19 cellular contexts compared by ENCODE assay signal in genomic region chr2:167675906-167676305, GRCh38.
DNase-seq lines count a peak whose midpoint lies in the region; ATAC-seq and TF ChIP-seq lines count a peak whose summit lies in the region.
"Had no signal": no experiment of that assay in that cellular context is flagged by ENCODE, and none has a peak within 500 bp of the region (broad histone marks: within the 10 kb centered on the region; RNA-seq: fewer than 3 reads in every experiment).

No MANE protein-coding gene starts in this region.

- no peaks in the 10 kb centered on the region for H3K36me3 ChIP-seq in GM23338 (ENCODE audit: insufficient read depth)
- H3K36me3 ChIP-seq in OCI-LY3 (replicated peaks; ENCODE audit: low read depth, low read length), result no peaks in the 10 kb centered on the region
- H3K36me3 ChIP-seq in neuronal stem cell (replicated peaks in 1 of 2; ENCODE audit: control insufficient read depth in 2 of 2, insufficient read depth in 2 of 2, low read length in 2 of 2), result no peaks in the 10 kb centered on the region
- H3K36me3 ChIP-seq: BLaER1 treated with 17β-estradiol and CSF1 and Interleukin-3, amounts not matched to agents 10 nM and 100 nM had no signal

- H4K91ac ChIP-seq in neuronal stem cell (ENCODE audit: low read depth, low read length, poor library complexity), result no peak overlapping the region

- no peak overlapping the region for H2BK120ac ChIP-seq in neuronal stem cell (ENCODE audit: low read depth, low read length)

- peaks cover 2% of the 10 kb centered on the region for H3K27me3 Mint-ChIP-seq in GM23338 (ENCODE audit: insufficient read depth, low read depth, poor library complexity)
- H3K27me3 Mint-ChIP-seq: B cell; CD4-positive, alpha-beta T cell had no signal

- no CpG with 5 or more reads among the region's 6 CpGs for WGBS in neuronal stem cell (ENCODE audit: extremely low coverage in 2 of 2, insufficient read length in 2 of 2, insufficient replicate concordance in 1 of 2), 2 donors

- no peaks in the 10 kb centered on the region for H3K36me3 Mint-ChIP-seq in GM23338 (ENCODE audit: low read depth)
- H3K36me3 Mint-ChIP-seq: CD8-positive, alpha-beta T cell had no signal

- no peak overlapping the region for H3K9ac ChIP-seq in OCI-LY3 (ENCODE audit: low read length)
- no peak overlapping the region for H3K9ac ChIP-seq in neuronal stem cell (ENCODE audit: low read depth, low read length, poor library complexity)
- H3K9ac ChIP-seq: BLaER1 treated with 17β-estradiol and CSF1 and Interleukin-3, amounts not matched to agents 10 nM and 100 nM had no signal

- no peak overlapping the region for H4K8ac ChIP-seq in neuronal stem cell (ENCODE audit: low read depth, low read length)

- DNase-seq in GM23338 (ENCODE audit: low spot score), result peak; percentile 20
- no peak for DNase-seq in neuronal stem cell (ENCODE audit: low spot score)
- no peak for DNase-seq in sciatic nerve (ENCODE audit: low spot score)
- DNase-seq in iPS-NIHi7 (ENCODE audit: extremely low spot score), result no peak
- no peak for DNase-seq in cerebellum (ENCODE audit: low spot score)
- DNase-seq: AML-193; Caco-2; Calu3; CD4-positive, alpha-beta T cell; CD8-positive, alpha-beta T cell; DMS79 treated with DMSO at 0.1 percent for 48 hours; GF-D8 had no signal

- peaks cover 15% of the 10 kb centered on the region for H3K4me1 Mint-ChIP-seq in GM23338
- H3K4me1 Mint-ChIP-seq: B cell had no signal

- ATAC-seq in GM23338 (peak; percentile 60), sciatic nerve (peak; percentile 38), HG02840 (IDR thresholded peaks at IDR 0.05; ENCODE audit: low FRiP score, unreplicated experiment) (no peak)
- ATAC-seq: A549; CD8-positive, alpha-beta T cell had no signal

- H3K27ac ChIP-seq in GM23338 (ENCODE audit: low read depth), result no peak overlapping the region
- no peak overlapping the region for H3K27ac ChIP-seq in OCI-LY3 (ENCODE audit: low read length)
- no peak overlapping the region for H3K27ac ChIP-seq in neuronal stem cell (replicated peaks; ENCODE audit: low read length)
- H3K27ac ChIP-seq: 22Rv1; A549; BLaER1 treated with 17β-estradiol and CSF1 and Interleukin-3, amounts not matched to agents 10 nM and 100 nM; C4-2B had no signal

- no peaks in the 10 kb centered on the region for H3K9me2 ChIP-seq in GM23338 (ENCODE audit: insufficient read depth)

- H2BK12ac ChIP-seq in neuronal stem cell (ENCODE audit: low read length), result no peak overlapping the region

- H3K4me3 ChIP-seq in GM23338 (no peak overlapping the region), OCI-LY3 (ENCODE audit: low read length) (no peak overlapping the region), neuronal stem cell (ENCODE audit: low read length in 2 of 2) (no peak overlapping the region)
- H3K4me3 ChIP-seq: A549; BLaER1 treated with 17β-estradiol and CSF1 and Interleukin-3, amounts not matched to agents 10 nM and 100 nM had no signal

- H3K18ac ChIP-seq in neuronal stem cell (ENCODE audit: low read length), result peak overlapping the region; percentile 49

- H3K4me1 ChIP-seq in GM23338 (ENCODE audit: insufficient read depth) (peaks cover 11% of the 10 kb centered on the region), OCI-LY3 (ENCODE audit: low read length) (no peaks in the 10 kb centered on the region), neuronal stem cell (ENCODE audit: control insufficient read depth in 2 of 2, insufficient read depth in 1 of 2, low read depth in 1 of 2, low read length in 2 of 2) (peaks cover 0 to 10% of the 10 kb centered on the region in 2 donors)
- H3K4me1 ChIP-seq: A549; BLaER1 treated with 17β-estradiol and CSF1 and Interleukin-3, amounts not matched to agents 10 nM and 100 nM; Caco-2 had no signal

- H3F3A ChIP-seq in GM23338 (replicated peaks; ENCODE audit: low read depth), result no peaks in the 10 kb centered on the region

- no peak overlapping the region for H3K27ac Mint-ChIP-seq in GM23338
- H3K27ac Mint-ChIP-seq: B cell; CD4-positive, alpha-beta T cell; CD8-positive, alpha-beta T cell had no signal

- H2AFZ ChIP-seq in GM23338 (no peak overlapping the region), OCI-LY3 (ENCODE audit: low read depth, low read length) (peak overlapping the region; percentile 42; the same call in 1 of the 2 replicates), neuronal stem cell (ENCODE audit: low read length) (no peak overlapping the region)

- TF ChIP-seq CTCF in GM23338 (conservative IDR thresholded peaks at IDR 0.05; ENCODE audit: low read depth in 2 of 2) (no peak), OCI-LY3 (IDR thresholded peaks at IDR 0.05; ENCODE audit: low read depth, low read length) (no peak)

- H2BK15ac ChIP-seq in neuronal stem cell (ENCODE audit: low read length), result no peak overlapping the region

- no peaks in the 10 kb centered on the region for H3K9me3 Mint-ChIP-seq in GM23338

- intact Hi-C loops in sciatic nerve (cut with DNase I), result no loop called here

- H2AK5ac ChIP-seq in neuronal stem cell (ENCODE audit: low read depth, low read length), result no peak overlapping the region

- no peak overlapping the region for H3K4me2 ChIP-seq in GM23338
- H3K4me2 ChIP-seq in OCI-LY3 (ENCODE audit: low read length), result peak overlapping the region; percentile 27
- H3K4me2 ChIP-seq in neuronal stem cell (ENCODE audit: insufficient read depth, low read length, poor library complexity, severe bottlenecking), result no peak overlapping the region
- H3K4me2 ChIP-seq: A549; BLaER1 treated with 17β-estradiol and CSF1 and Interleukin-3, amounts not matched to agents 10 nM and 100 nM had no signal

- no peaks in the 10 kb centered on the region for H3K79me1 ChIP-seq in neuronal stem cell (ENCODE audit: low read depth, low read length)

- H3K14ac ChIP-seq in neuronal stem cell (ENCODE audit: low read length), result no peak overlapping the region

- no peak overlapping the region for H2BK5ac ChIP-seq in neuronal stem cell (ENCODE audit: low read length)

- no peak overlapping the region for H3K23ac ChIP-seq in neuronal stem cell (ENCODE audit: low read depth, low read length, poor library complexity)

- no peaks in the 10 kb centered on the region for H3K27me3 ChIP-seq in GM23338 (ENCODE audit: insufficient read depth)
- no peaks in the 10 kb centered on the region for H3K27me3 ChIP-seq in OCI-LY3 (ENCODE audit: low read depth, low read length)
- no peaks in the 10 kb centered on the region for H3K27me3 ChIP-seq in neuronal stem cell (ENCODE audit: control insufficient read depth in 3 of 3, insufficient read depth in 3 of 3, low read depth in 1 of 3, low read length in 3 of 3)
- H3K27me3 ChIP-seq: BLaER1 treated with 17β-estradiol and CSF1 and Interleukin-3, amounts not matched to agents 10 nM and 100 nM had no signal

- no peak overlapping the region for H3K4ac ChIP-seq in neuronal stem cell (ENCODE audit: low read length)

- H3K79me2 ChIP-seq in GM23338 (replicated peaks; ENCODE audit: insufficient read depth), result no peaks in the 10 kb centered on the region
- no peaks in the 10 kb centered on the region for H3K79me2 ChIP-seq in OCI-LY3 (ENCODE audit: low read length)

- H3K4me3 Mint-ChIP-seq in GM23338, result no peak overlapping the region
- H3K4me3 Mint-ChIP-seq: B cell; CD4-positive, alpha-beta T cell; CD8-positive, alpha-beta T cell had no signal

- H4K20me1 ChIP-seq in GM23338 (replicated peaks; ENCODE audit: insufficient read depth) (no peaks in the 10 kb centered on the region), OCI-LY3 (ENCODE audit: insufficient read depth, low read length) (no peaks in the 10 kb centered on the region)
- H4K20me1 ChIP-seq: BLaER1 treated with 17β-estradiol and CSF1 and Interleukin-3, amounts not matched to agents 10 nM and 100 nM had no signal

- peaks cover 6% of the 10 kb centered on the region; the same call in 1 of the 2 replicates for H3K9me3 ChIP-seq in OCI-LY3 (ENCODE audit: insufficient read depth, low read length)
- peaks cover 0 to 2% of the 10 kb centered on the region in 2 donors for H3K9me3 ChIP-seq in neuronal stem cell (replicated peaks in 1 of 2; ENCODE audit: control insufficient read depth in 2 of 2, insufficient read depth in 1 of 2, low read depth in 1 of 2, low read length in 2 of 2)
- H3K9me3 ChIP-seq: A549 had no signal

TF ChIP-seq in GM23338, 12 proteins besides CTCF, POLR2A, EP300 and RAD21 (continues in another document):
- TF ChIP-seq REST (IDR thresholded peaks at IDR 0.05; ENCODE audit: unreplicated experiment) (no peak), JUNB (IDR thresholded peaks at IDR 0.05; ENCODE audit: unreplicated experiment) (no peak), CREB1 (CRISPR knock-in tag; IDR thresholded peaks at IDR 0.05; ENCODE audit: low read depth) (no peak), EZH2phosphoT487 (IDR thresholded peaks at IDR 0.05; ENCODE audit: unreplicated experiment) (no peak), EZH2 (IDR thresholded peaks at IDR 0.05; ENCODE audit: low read depth, unreplicated experiment) (no peak)
